ENCODE assay signal across 17 cellular contexts in genomic region chr10:103188853-103189252, GRCh38. TPM values are rescaled to one million over a fixed set of nuclear protein-coding genes. Genes with fewer than 3 reads are reported as not detected.
DNase-seq lines count a peak whose midpoint lies in the region; TF ChIP-seq lines count a peak whose summit lies in the region.
"Had no signal": no experiment of that assay in that cellular context is flagged by ENCODE, and none has a peak within 500 bp of the region (broad histone marks: within the 10 kb centered on the region; RNA-seq: fewer than 3 reads in every experiment).

No MANE protein-coding gene starts in this region.

- no peak for TF ChIP-seq POLR2A in adrenal gland (IDR thresholded peaks at IDR 0.05)

- in situ Hi-C loops in GM23248 (cut with MboI) = no loop called here

- DNase-seq in GM23248 (peak; percentile 35), adipocyte (ENCODE audit: low read depth) (peak; percentile 70), left kidney (ENCODE audit: low read depth, low spot score) (peak; percentile 77), smooth muscle cell (lab: John Stamatoyannopoulos, UW; ENCODE audit: unreplicated experiment) (no peak), SHP77 treated with DMSO at 0.1 percent for 48 hours (lab: John Stamatoyannopoulos, UW) (no peak), adrenal gland (no peak), NCI-H2029 treated with DMSO at 0.1 percent for 48 hours (lab: John Stamatoyannopoulos, UW) (no peak)
- DNase-seq: activated CD4-positive, alpha-beta T cell treated with anti-CD3 and anti-CD28 coated beads, Interleukin-2, amount 50 U/mL, for 1 hour; activated gamma-delta T cell; NCI-H2029; stimulated activated CD4-positive, alpha-beta T cell treated with anti-CD3 and anti-CD28 coated beads, Interleukin-4, amount 100 ng/mL, for 4 hours; stomach; T-helper 17 cell had no signal

- H3K36me3 ChIP-seq in GM23248 (ENCODE audit: low read depth) (no peaks in the 10 kb centered on the region), adipocyte (ENCODE audit: control insufficient read depth, insufficient read depth, low read length, severe bottlenecking) (peaks cover 8% of the 10 kb centered on the region), smooth muscle cell (ENCODE audit: low read depth) (no peaks in the 10 kb centered on the region), adrenal gland (replicated peaks in 1 of 2) (no peaks in the 10 kb centered on the region)

- H3K4me2 ChIP-seq in GM23248 (ENCODE audit: unreplicated experiment) (peak overlapping the region; percentile 35), smooth muscle cell (peak overlapping the region; percentile 25)

- no peak for TF ChIP-seq CTCF in smooth muscle cell (IDR thresholded peaks at IDR 0.05; ENCODE audit: borderline replicate concordance, insufficient read depth, poor library complexity, severe bottlenecking)
- TF ChIP-seq CTCF in adrenal gland (IDR thresholded peaks at IDR 0.05) = no peak

- peak overlapping the region; percentile 8; the same call in 1 of the 2 replicates for H3K4me3 ChIP-seq in GM23248
- H3K4me3 ChIP-seq in adipocyte (ENCODE audit: low read length) = peak overlapping the region; percentile 58
- H3K4me3 ChIP-seq in smooth muscle cell = no peak overlapping the region
- H3K4me3 ChIP-seq in adrenal gland = no peak overlapping the region
- H3K4me3 ChIP-seq: GM12878 had no signal

- H3K9me3 ChIP-seq in GM23248 (ENCODE audit: low read depth) (no peaks in the 10 kb centered on the region), adipocyte (ENCODE audit: control insufficient read depth, low read length) (no peaks in the 10 kb centered on the region), smooth muscle cell (replicated peaks; ENCODE audit: low read depth) (no peaks in the 10 kb centered on the region), adrenal gland (replicated peaks in 1 of 3) (no peaks in the 10 kb centered on the region)
- H3K9me3 ChIP-seq: stomach had no signal

- H3K9me2 ChIP-seq in GM23248 (ENCODE audit: insufficient read depth) = no peaks in the 10 kb centered on the region

- intact Hi-C loops in adrenal gland (cut with DNase I) = loop anchor here in 1 of 2 donors (5.0 kb wide), 1 partner anchor 53 kb away; no protein-coding TSS in a partner anchor

- H4K20me1 ChIP-seq in GM23248 (ENCODE audit: insufficient read depth) = peaks cover 23% of the 10 kb centered on the region; the same call in 1 of the 2 replicates
- H4K20me1 ChIP-seq in smooth muscle cell (ENCODE audit: low read depth) = peaks cover 83% of the 10 kb centered on the region

- H3K79me2 ChIP-seq in GM23248 (ENCODE audit: insufficient read depth) = peaks cover 90% of the 10 kb centered on the region
- H3K79me2 ChIP-seq in smooth muscle cell (ENCODE audit: low read depth) = peaks cover 89% of the 10 kb centered on the region

- H3K9ac ChIP-seq in GM23248 = peak overlapping the region; percentile 29; the same call in 1 of the 2 replicates
- H3K9ac ChIP-seq in adipocyte (ENCODE audit: low read length) = peak overlapping the region; percentile 45
- H3K9ac ChIP-seq in smooth muscle cell (ENCODE audit: low read depth) = no peak overlapping the region

- H3K4me1 ChIP-seq in GM23248 (ENCODE audit: insufficient read depth) (peaks cover 32% of the 10 kb centered on the region), adipocyte (ENCODE audit: control insufficient read depth, insufficient read depth, low read length) (peaks cover 49% of the 10 kb centered on the region), smooth muscle cell (ENCODE audit: low read depth) (peaks cover 18% of the 10 kb centered on the region), adrenal gland (replicated peaks in 1 of 2) (peaks cover 20 to 67% of the 10 kb centered on the region in 2 donors)

- H3K27ac ChIP-seq in GM23248 = no peak overlapping the region
- no peak overlapping the region for H3K27ac ChIP-seq in smooth muscle cell (ENCODE audit: low read depth)
- H3K27ac ChIP-seq in adrenal gland = no peak overlapping the region

- WGBS in GM23248 (ENCODE audit: low coverage in 1 of 2, low lambda C conversion rate in 2 of 2, missing lambda C conversion rate in 2 of 2), 2 experiments = 23 to 28% methylated on average over 6 of the region's 6 CpGs
- WGBS in smooth muscle cell (ENCODE audit: low lambda C conversion rate) = 53% methylated on average over 6 of the region's 6 CpGs
- WGBS in adrenal gland, 4 donors = 49 to 68% (median 53%) methylated on average over 6 of the region's 6 CpGs

- H2AFZ ChIP-seq in GM23248 (no peak overlapping the region), smooth muscle cell (ENCODE audit: low read depth) (no peak overlapping the region)

- H3K27me3 ChIP-seq in GM23248 (replicated peaks; ENCODE audit: insufficient read depth) (no peaks in the 10 kb centered on the region), adipocyte (replicated peaks; ENCODE audit: control insufficient read depth, insufficient read depth, low read length) (no peaks in the 10 kb centered on the region), smooth muscle cell (ENCODE audit: low read depth) (no peaks in the 10 kb centered on the region), adrenal gland (no peaks in the 10 kb centered on the region)
- H3K27me3 ChIP-seq: stomach had no signal

- H3F3A ChIP-seq in GM23248 (ENCODE audit: insufficient read depth) (peaks cover 7% of the 10 kb centered on the region; the same call in 1 of the 2 replicates), smooth muscle cell (ENCODE audit: low read depth) (no peaks in the 10 kb centered on the region)

RNA-seq across cellular contexts. Expression of gene NT5C2, which starts 4.2 kb away (rescaled TPM):
- 69.0 and 99.7 TPM in 2 replicates for total RNA-seq in GM23248 (2014; rRNA removed; shearing (Covaris generic))
- polyA plus RNA-seq in GM23248 (2016; fragmentation: Nextera tagmentation; extraction: Ambion mirVana) = 52.6 and 58.2 TPM in 2 replicates
- 32.2 and 33.5 TPM in 2 replicates for total RNA-seq in smooth muscle cell
- 19.1 and 23.8 TPM in 2 replicates for polyA plus RNA-seq in smooth muscle cell
- total RNA-seq in adrenal gland = 100 to 1,000 TPM in 1 of 8 donors, 10 to 100 TPM in 7; 23.2 to 101 (median 71.6) TPM
- polyA plus RNA-seq in adrenal gland = 10 to 100 TPM; 32.9 to 92.5 (median 33.2) TPM

RNA-seq across cellular contexts. Expression of gene RPEL1, which starts 56.8 kb away (rescaled TPM):
- not detected in 2 replicates for total RNA-seq in GM23248 (2014; rRNA removed; shearing (Covaris generic))
- polyA plus RNA-seq in GM23248 (2016; fragmentation: Nextera tagmentation; extraction: Ambion mirVana) (0.09 TPM in 1 of 2 replicates, not detected in the other), smooth muscle cell (not detected in 2 replicates), adrenal gland (under 1 TPM in 1 of 3 donors, not detected in 2; 0.09 TPM)
- total RNA-seq in smooth muscle cell (not detected in 2 replicates), adrenal gland (not detected)
- total RNA-seq: cerebellum, frontal cortex, GM12878, left lobe of liver, stomach, T-helper 17 cell had no signal
- polyA plus RNA-seq: stomach had no signal

Comparison
In these comparisons a context has a peak if more than half of its experiments do, and no peak if none do; other contexts are left out.
1. DNase-seq: peak in GM23248 (single experiment), adipocyte (single experiment) and left kidney (single experiment); none in smooth muscle cell (single experiment), SHP77 treated with DMSO at 0.1 percent for 48 hours (single experiment), adrenal gland (0 of 7) and NCI-H2029 treated with DMSO at 0.1 percent for 48 hours (single experiment).
2. H3K4me3 ChIP-seq: peak in GM23248 (single experiment) and adipocyte (single experiment); none in smooth muscle cell (single experiment) and adrenal gland (0 of 4).